Comparison of ENCODE assay signal across 24 cellular contexts in the genomic region with DNA sequence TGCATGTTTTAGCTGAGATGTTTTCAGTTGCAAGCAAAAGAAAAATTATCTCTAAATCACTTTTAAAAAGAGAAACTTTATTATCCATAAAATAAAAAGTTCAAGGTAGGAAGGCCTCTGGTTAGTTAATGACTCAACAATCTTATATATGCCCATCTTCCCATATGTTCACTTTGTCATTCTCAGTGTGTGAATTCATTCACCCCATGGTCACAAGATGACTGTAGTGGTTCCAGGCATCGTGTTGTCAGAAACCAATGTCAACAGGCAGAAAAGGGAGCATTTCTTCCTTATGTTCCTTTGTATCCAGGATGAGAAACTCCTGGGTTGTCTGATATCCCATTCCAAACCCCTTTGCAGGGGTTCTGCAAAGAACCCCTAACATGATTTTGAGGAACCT.
"Had no signal": no experiment of that assay in that cellular context is flagged by ENCODE, and none has a peak within 500 bp of the region (broad histone marks: within the 10 kb centered on the region; RNA-seq: fewer than 3 reads in every experiment).

No MANE protein-coding gene starts in this region.

- FAIRE-seq: endometrium had no signal

- H3K4me1 ChIP-seq: right lobe of liver, uterus had no signal

- H2AFZ ChIP-seq: hepatocyte had no signal

- H3K4me2 ChIP-seq: hepatocyte had no signal

- H3K36me3 Mint-ChIP-seq: activated CD8-positive, alpha-beta memory T cell treated with anti-CD3 and anti-CD28 coated beads, Interleukin-2, amount 10 ng/mL, durations not matched to agents 7 days and 5 days; immature natural killer cell; naive thymus-derived CD4-positive, alpha-beta T cell had no signal

- H3K79me2 ChIP-seq: hepatocyte had no signal

- H3K9me3 Mint-ChIP-seq: activated CD4-positive, alpha-beta T cell treated with anti-CD3 and anti-CD28 coated beads, Interleukin-2, amount 10 ng/mL, durations not matched to agents 7 days and 5 days; activated CD8-positive, alpha-beta T cell treated with anti-CD3 and anti-CD28 coated beads for 36 hours; activated naive CD8-positive, alpha-beta T cell treated with anti-CD3 and anti-CD28 coated beads, Interleukin-2, amount 50 U/mL, for 24 hours; dendritic cell treated with granulocyte-macrophage colony-stimulating factor and Interleukin-4, amounts not matched to agents 40 ng/mL and 50 ng/mL, for 4 days; immature natural killer cell; naive thymus-derived CD4-positive, alpha-beta T cell; neural crest cell had no signal

- DNase-seq: activated CD4-positive, alpha-beta T cell treated with anti-CD3 and anti-CD28 coated beads, Interleukin-2, amount 10 ng/mL, durations not matched to agents 7 days and 5 days; activated CD4-positive, CD25-positive, alpha-beta regulatory T cell treated with anti-CD3 and anti-CD28 coated beads, Interleukin-2, amount 50 U/mL, for 72 hours; activated gamma-delta T cell; activated naive CD4-positive, alpha-beta T cell treated with anti-CD3 and anti-CD28 coated beads, Interleukin-2, amount 50 U/mL, for 16 hours; activated T-cell treated with anti-CD3 and anti-CD28 coated beads for 4 hours; effector CD4-positive, alpha-beta T cell; glutamatergic neuron; immature natural killer cell; lower lobe of right lung; naive thymus-derived CD4-positive, alpha-beta T cell; occipital lobe; right lobe of liver; stomach; trophoblast cell; uterus had no signal

- H3K27ac Mint-ChIP-seq: activated CD4-positive, alpha-beta T cell treated with anti-CD3 and anti-CD28 coated beads, Interleukin-2, amount 10 ng/mL, durations not matched to agents 7 days and 5 days; activated CD8-positive, alpha-beta memory T cell treated with anti-CD3 and anti-CD28 coated beads, Interleukin-2, amount 10 ng/mL, durations not matched to agents 7 days and 5 days; activated CD8-positive, alpha-beta T cell treated with anti-CD3 and anti-CD28 coated beads for 36 hours; activated naive CD8-positive, alpha-beta T cell treated with anti-CD3 and anti-CD28 coated beads, Interleukin-2, amount 50 U/mL, for 24 hours; dendritic cell treated with granulocyte-macrophage colony-stimulating factor and Interleukin-4, amounts not matched to agents 40 ng/mL and 50 ng/mL, for 4 days; immature natural killer cell; naive thymus-derived CD4-positive, alpha-beta T cell had no signal

- H3K9me3 ChIP-seq: lower lobe of right lung, right lobe of liver, stomach, uterus had no signal

- H3K4me3 Mint-ChIP-seq: activated CD4-positive, alpha-beta T cell treated with anti-CD3 and anti-CD28 coated beads, Interleukin-2, amount 10 ng/mL, durations not matched to agents 7 days and 5 days; activated CD8-positive, alpha-beta memory T cell treated with anti-CD3 and anti-CD28 coated beads, Interleukin-2, amount 10 ng/mL, durations not matched to agents 7 days and 5 days; activated CD8-positive, alpha-beta T cell treated with anti-CD3 and anti-CD28 coated beads for 36 hours; activated naive CD8-positive, alpha-beta T cell treated with anti-CD3 and anti-CD28 coated beads, Interleukin-2, amount 50 U/mL, for 24 hours; dendritic cell treated with granulocyte-macrophage colony-stimulating factor and Interleukin-4, amounts not matched to agents 40 ng/mL and 50 ng/mL, for 4 days; immature natural killer cell; naive thymus-derived CD4-positive, alpha-beta T cell; neural crest cell had no signal

- H3K4me3 ChIP-seq: hepatocyte, lower lobe of right lung, right lobe of liver, skin epidermis, stomach, uterus had no signal

- H3K27me3 ChIP-seq: hepatocyte, right lobe of liver, stomach, uterus had no signal

- H3K36me3 ChIP-seq: lower lobe of right lung, right lobe of liver, stomach, uterus, WERI-Rb-1 had no signal

- H3K27ac ChIP-seq: hepatocyte, lower lobe of right lung, right lobe of liver, stomach, uterus, WERI-Rb-1 had no signal
